ENCODE assay signal across 8 cellular contexts in genomic region chrX:32048285-32048684, GRCh38.
"Had no signal": no experiment of that assay in that cellular context is flagged by ENCODE, and none has a peak within 500 bp of the region (broad histone marks: within the 10 kb centered on the region; RNA-seq: fewer than 3 reads in every experiment).

No MANE protein-coding gene starts in this region.

- H3K36me3 Mint-ChIP-seq: IgD-negative memory B cell had no signal

- H3K27ac Mint-ChIP-seq: IgD-negative memory B cell had no signal

- H3K4me1 Mint-ChIP-seq: IgD-negative memory B cell had no signal

- H3K27me3 Mint-ChIP-seq: IgD-negative memory B cell had no signal

- H3K4me3 ChIP-seq: K562 had no signal

- DNase-seq: IMR-90, KBM-7, KG1 had no signal

- H3K4me3 Mint-ChIP-seq: IgD-negative memory B cell had no signal

- H3K27ac ChIP-seq: HL-60 had no signal

- FAIRE-seq: HepG2, HTR-8/SVneo, K562 had no signal

- ATAC-seq: HepG2, K562 had no signal
